Comparison of ENCODE assay signal across 13 cellular contexts in the genomic region with DNA sequence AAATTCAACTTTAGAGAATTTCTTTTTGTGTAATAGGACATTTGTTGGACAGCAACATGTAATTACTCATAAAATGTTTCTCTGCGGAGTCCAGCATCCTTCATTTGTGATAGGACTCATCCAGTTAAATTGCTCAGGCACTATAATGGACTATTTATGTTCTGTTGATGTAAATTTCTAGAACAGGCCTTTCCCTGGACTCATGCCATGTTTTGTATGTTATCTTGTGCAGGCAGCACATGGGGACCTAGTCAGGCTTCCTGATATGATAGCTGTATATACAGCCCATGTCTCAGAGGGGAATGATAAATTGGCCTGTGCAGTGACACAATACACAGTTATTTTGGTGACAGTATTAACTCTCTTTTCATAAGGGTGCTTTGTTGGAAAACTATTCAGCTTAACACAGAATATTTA. TPM values are rescaled to one million over a fixed set of nuclear protein-coding genes. Genes with fewer than 3 reads are reported as not detected.
DNase-seq lines count a peak whose midpoint lies in the region; ATAC-seq and TF ChIP-seq lines count a peak whose summit lies in the region.
"Had no signal": no experiment of that assay in that cellular context is flagged by ENCODE, and none has a peak within 500 bp of the region (broad histone marks: within the 10 kb centered on the region; RNA-seq: fewer than 3 reads in every experiment).

No MANE protein-coding gene starts in this region.

- H3K9me3 ChIP-seq in ascending aorta (no peaks in the 10 kb centered on the region), right lobe of liver (no peaks in the 10 kb centered on the region), prostate gland (no peaks in the 10 kb centered on the region), H9 (ENCODE audit: control insufficient read depth, low read depth, low read length) (no peaks in the 10 kb centered on the region)

- TF ChIP-seq POLR2A in right lobe of liver (IDR thresholded peaks at IDR 0.05) (no peak), prostate gland (IDR thresholded peaks at IDR 0.05) (no peak)

- intact Hi-C loops in ascending aorta (cut with DNase I) = no loop called here
- intact Hi-C loops in right lobe of liver (cut with DNase I) = no loop called here
- intact Hi-C loops in prostate gland (cut with DNase I) = no loop called here

- no peaks in the 10 kb centered on the region for H4K20me1 ChIP-seq in H9 (ENCODE audit: control insufficient read depth, insufficient read depth, insufficient read length)

- H3K27me3 ChIP-seq in ascending aorta = no peaks in the 10 kb centered on the region
- H3K27me3 ChIP-seq in right lobe of liver = no peaks in the 10 kb centered on the region
- H3K27me3 ChIP-seq in prostate gland (replicated peaks; ENCODE audit: insufficient read depth) = no peaks in the 10 kb centered on the region
- no peaks in the 10 kb centered on the region for H3K27me3 ChIP-seq in H9 (ENCODE audit: insufficient read depth, low read length)

- H2BK120ac ChIP-seq in H9 (ENCODE audit: low read depth, low read length, poor library complexity, severe bottlenecking) = no peak overlapping the region

- H3K79me2 ChIP-seq in H9 (ENCODE audit: insufficient read depth, low read length) = no peaks in the 10 kb centered on the region; the same call in 1 of the 2 replicates

- no peak overlapping the region for H3K18ac ChIP-seq in H9 (ENCODE audit: insufficient read length, low read depth, low read length)

- H2BK15ac ChIP-seq in H9 (ENCODE audit: low read depth, low read length) = no peak overlapping the region

- H3K4me1 ChIP-seq in ascending aorta (peaks cover 10 to 75% of the 10 kb centered on the region in 2 donors), right lobe of liver (peaks cover 0 to 47% (median 6%) of the 10 kb centered on the region in 4 donors), prostate gland (replicated peaks) (no peaks in the 10 kb centered on the region), H9 (ENCODE audit: insufficient read depth, low read length) (no peaks in the 10 kb centered on the region)

- no peaks in the 10 kb centered on the region for H3K27me3 Mint-ChIP-seq in stimulated activated naive CD8-positive, alpha-beta T cell treated with anti-CD3 and anti-CD28 coated beads, Interleukin-15, Interleukin-2, amounts not matched to agents 100 ng/mL and 50 ng/mL, for 24 hours
- no peaks in the 10 kb centered on the region for H3K27me3 Mint-ChIP-seq in H9 (ENCODE audit: low read depth)
- H3K27me3 Mint-ChIP-seq: activated naive CD4-positive, alpha-beta T cell treated with anti-CD3 and anti-CD28 coated beads, Interleukin-2, amount 10 ng/mL, durations not matched to agents 7 days and 5 days; progenitor cell of endocrine pancreas had no signal

- no peak overlapping the region for H3T11ph ChIP-seq in H9 (ENCODE audit: low read length)

- no peaks in the 10 kb centered on the region for H3K23me2 ChIP-seq in H9 (ENCODE audit: insufficient read length, low read depth, low read length, poor library complexity, severe bottlenecking)

- no peak overlapping the region for H2BK20ac ChIP-seq in H9 (ENCODE audit: low read depth, low read length, poor library complexity, severe bottlenecking)

- H3K27ac ChIP-seq in ascending aorta (peak overlapping the region; percentile 78 to 81), right lobe of liver (no peak overlapping the region), prostate gland (no peak overlapping the region), H9 (ENCODE audit: insufficient read length, low read depth, low read length) (no peak overlapping the region)

- H3K23ac ChIP-seq in H9 (ENCODE audit: insufficient read length, low read depth, low read length) = no peak overlapping the region

- H3K9ac ChIP-seq in H9 (ENCODE audit: extremely low read depth, insufficient read length, low read length) = no peak overlapping the region

- no peaks in the 10 kb centered on the region for H3K9me3 Mint-ChIP-seq in stimulated activated naive CD8-positive, alpha-beta T cell treated with anti-CD3 and anti-CD28 coated beads, Interleukin-15, Interleukin-2, amounts not matched to agents 100 ng/mL and 50 ng/mL, for 24 hours
- H3K9me3 Mint-ChIP-seq in H9 = no peaks in the 10 kb centered on the region
- H3K9me3 Mint-ChIP-seq: activated naive CD4-positive, alpha-beta T cell treated with anti-CD3 and anti-CD28 coated beads, Interleukin-2, amount 10 ng/mL, durations not matched to agents 7 days and 5 days; CD14-positive monocyte had no signal

- peaks cover 44% of the 10 kb centered on the region for H3K36me3 Mint-ChIP-seq in stimulated activated naive CD8-positive, alpha-beta T cell treated with anti-CD3 and anti-CD28 coated beads, Interleukin-15, Interleukin-2, amounts not matched to agents 100 ng/mL and 50 ng/mL, for 24 hours (ENCODE audit: low read depth)
- H3K36me3 Mint-ChIP-seq in H9 (ENCODE audit: insufficient read depth in 1 of 3, low read depth in 3 of 3) = no peaks in the 10 kb centered on the region; a peak in 3 of 7 replicates

- H3K4me3 Mint-ChIP-seq in stimulated activated naive CD8-positive, alpha-beta T cell treated with anti-CD3 and anti-CD28 coated beads, Interleukin-15, Interleukin-2, amounts not matched to agents 100 ng/mL and 50 ng/mL, for 24 hours = no peak overlapping the region
- no peak overlapping the region for H3K4me3 Mint-ChIP-seq in H9
- H3K4me3 Mint-ChIP-seq: activated naive CD4-positive, alpha-beta T cell treated with anti-CD3 and anti-CD28 coated beads, Interleukin-2, amount 10 ng/mL, durations not matched to agents 7 days and 5 days; CD14-positive monocyte had no signal

- TF ChIP-seq CTCF in ascending aorta (IDR thresholded peaks at IDR 0.05) (no peak), right lobe of liver (IDR thresholded peaks at IDR 0.05) (no peak), prostate gland (IDR thresholded peaks at IDR 0.05) (no peak), H9 (conservative IDR thresholded peaks at IDR 0.05) (no peak)

- H3K4me1 Mint-ChIP-seq in stimulated activated naive CD8-positive, alpha-beta T cell treated with anti-CD3 and anti-CD28 coated beads, Interleukin-15, Interleukin-2, amounts not matched to agents 100 ng/mL and 50 ng/mL, for 24 hours (ENCODE audit: low read depth) = peaks cover 93% of the 10 kb centered on the region
- peaks cover 20 to 25% of the 10 kb centered on the region in 2 experiments for H3K4me1 Mint-ChIP-seq in H9

- 83% methylated on average over 1 of the region's 1 CpG for WGBS in right lobe of liver (ENCODE audit: insufficient coverage, low coverage, low lambda C conversion rate, missing lambda C conversion rate)
- 66% methylated on average over 1 of the region's 1 CpG for WGBS in prostate gland
- WGBS in H9 (ENCODE audit: extremely low coverage, insufficient read length, low lambda C conversion rate) = no CpG with 5 or more reads among the region's 1 CpG

- H3K36me3 ChIP-seq in ascending aorta (no peaks in the 10 kb centered on the region), right lobe of liver (no peaks in the 10 kb centered on the region), prostate gland (no peaks in the 10 kb centered on the region)

- ATAC-seq in stimulated activated naive CD8-positive, alpha-beta T cell treated with anti-CD3 and anti-CD28 coated beads, Interleukin-15, Interleukin-2, amounts not matched to agents 100 U/mL and 50 U/mL, for 24 hours = no peak
- peak in 3 of 4 donors; percentile 16 to 70 (median 26) for ATAC-seq in right lobe of liver

- H2AK5ac ChIP-seq in H9 (ENCODE audit: insufficient read length, low read length) = no peak overlapping the region

- H3K4me3 ChIP-seq in ascending aorta (peak overlapping the region in 1 of 2 donors; percentile 14), right lobe of liver (no peak overlapping the region), prostate gland (no peak overlapping the region)

- no peak overlapping the region for H2AFZ ChIP-seq in H9 (ENCODE audit: low read length)

- H3K27ac Mint-ChIP-seq in stimulated activated naive CD8-positive, alpha-beta T cell treated with anti-CD3 and anti-CD28 coated beads, Interleukin-15, Interleukin-2, amounts not matched to agents 100 ng/mL and 50 ng/mL, for 24 hours = peak overlapping the region; percentile 38
- H3K27ac Mint-ChIP-seq in H9 = no peak overlapping the region
- H3K27ac Mint-ChIP-seq: progenitor cell of endocrine pancreas had no signal

- H4K5ac ChIP-seq in H9 (ENCODE audit: insufficient read length, low read depth, low read length) = no peak overlapping the region

- H4K91ac ChIP-seq in H9 (ENCODE audit: insufficient read length, low read depth, low read length) = no peak overlapping the region

- no peak overlapping the region for H3K4me2 ChIP-seq in H9 (ENCODE audit: insufficient read depth, insufficient read length, low read length)

- H3K56ac ChIP-seq in H9 (ENCODE audit: insufficient read length, low read depth, low read length) = no peak overlapping the region

- no peak for DNase-seq in stimulated activated naive CD8-positive, alpha-beta T cell treated with anti-CD3 and anti-CD28 coated beads, Interleukin-15, Interleukin-2, amounts not matched to agents 100 U/mL and 50 U/mL, for 24 hours
- DNase-seq in ascending aorta (ENCODE audit: low spot score in 2 of 2) (no peak), right lobe of liver (no peak), prostate gland (ENCODE audit: low spot score) (no peak), NCI-H345 (lab: John Stamatoyannopoulos, UW) (no peak), H9 (no peak)
- DNase-seq in activated CD4-positive, CD25-positive, alpha-beta regulatory T cell treated with anti-CD3 and anti-CD28 coated beads, Interleukin-2, amount 50 U/mL, for 72 hours = no peak
- DNase-seq: activated naive CD4-positive, alpha-beta T cell treated with anti-CD3 and anti-CD28 coated beads, Interleukin-2, amount 10 ng/mL, durations not matched to agents 7 days and 5 days; head of caudate nucleus; SW 1271 had no signal

- H2BK5ac ChIP-seq in H9 (ENCODE audit: insufficient read length, low read length) = no peak overlapping the region

- H3K79me1 ChIP-seq in H9 (ENCODE audit: insufficient read depth, low read depth, low read length, poor library complexity, severe bottlenecking) = no peaks in the 10 kb centered on the region

- H3K4ac ChIP-seq in H9 (ENCODE audit: low read depth, low read length) = no peak overlapping the region

- no peak overlapping the region for H2BK12ac ChIP-seq in H9 (ENCODE audit: insufficient read length, low read depth, low read length)

- H4K8ac ChIP-seq in H9 (replicated peaks; ENCODE audit: insufficient read length, low read depth, low read length) = no peak overlapping the region

- H3K14ac ChIP-seq in H9 (ENCODE audit: insufficient read depth, low read length) = no peak overlapping the region

RNA-seq across cellular contexts. Expression of a gene that starts 51.5 kb away (rescaled TPM):
- 350 TPM for total RNA-seq in ascending aorta
- total RNA-seq in right lobe of liver = 10 to 100 TPM; 49.9 to 89.6 (median 63.2) TPM
- 100 to 1,000 TPM; 131 to 226 TPM for total RNA-seq in prostate gland
- 14.9 and 15.2 TPM in 2 replicates for total RNA-seq in H9 (2021)

Comparison
In these comparisons a context has a peak if more than half of its experiments do, and no peak if none do; other contexts are left out.
1. H3K27ac ChIP-seq: peak in ascending aorta (2 of 2); none in right lobe of liver (0 of 3), prostate gland (0 of 2) and H9 (single experiment).